Comparison of ENCODE assay signal across 24 cellular contexts in genomic region chr4:23967281-23967680, GRCh38.
"Had no signal": no experiment of that assay in that cellular context is flagged by ENCODE, and none has a peak within 500 bp of the region (broad histone marks: within the 10 kb centered on the region; RNA-seq: fewer than 3 reads in every experiment).

No MANE protein-coding gene starts in this region.

- H3K27me3 ChIP-seq: colonic mucosa, dorsolateral prefrontal cortex, esophagus muscularis mucosa, esophagus squamous epithelium, gastrocnemius medialis, gastroesophageal sphincter, heart left ventricle, heart right ventricle had no signal

- H3K27me3 Mint-ChIP-seq: effector memory CD8-positive, alpha-beta T cell had no signal

- H3K27ac Mint-ChIP-seq: dendritic cell treated with granulocyte-macrophage colony-stimulating factor and Interleukin-4, amounts not matched to agents 40 ng/mL and 50 ng/mL, for 4 days; effector memory CD8-positive, alpha-beta T cell; endodermal cell had no signal

- H3K4me3 Mint-ChIP-seq: dendritic cell treated with granulocyte-macrophage colony-stimulating factor and Interleukin-4, amounts not matched to agents 40 ng/mL and 50 ng/mL, for 4 days; effector memory CD8-positive, alpha-beta T cell; endodermal cell had no signal

- H3K9me3 Mint-ChIP-seq: dendritic cell treated with granulocyte-macrophage colony-stimulating factor and Interleukin-4, amounts not matched to agents 40 ng/mL and 50 ng/mL, for 4 days; endodermal cell had no signal

- DNase-seq: colonic mucosa; cortex of kidney; dermis blood vessel endothelial cell; dorsolateral prefrontal cortex; effector CD4-positive, alpha-beta T cell; effector CD8-positive, alpha-beta T cell; effector memory CD4-positive, alpha-beta T cell; effector memory CD8-positive, alpha-beta T cell; erythroblast; esophagus squamous epithelium; foreskin fibroblast; foreskin keratinocyte; foreskin melanocyte; gastrocnemius medialis; glutamatergic neuron; heart left ventricle; heart right ventricle had no signal

- ATAC-seq: effector memory CD8-positive, alpha-beta T cell; esophagus mucosa; foreskin keratinocyte; gastroesophageal sphincter; heart left ventricle; heart right ventricle had no signal

- H3K36me3 ChIP-seq: colonic mucosa, esophagus muscularis mucosa, esophagus squamous epithelium, gastrocnemius medialis, gastroesophageal sphincter, heart left ventricle, heart right ventricle had no signal

- H3K27ac ChIP-seq: colonic mucosa, coronary artery, dorsolateral prefrontal cortex, epithelial cell of prostate, esophagus muscularis mucosa, esophagus squamous epithelium, foreskin keratinocyte, gastrocnemius medialis, gastroesophageal sphincter, heart left ventricle, heart right ventricle had no signal

- H3K4me1 ChIP-seq: colonic mucosa, foreskin keratinocyte had no signal

- H3K4me3 ChIP-seq: colonic mucosa, coronary artery, dorsolateral prefrontal cortex, esophagus muscularis mucosa, esophagus squamous epithelium, gastrocnemius medialis, gastroesophageal sphincter, heart left ventricle, heart right ventricle had no signal
